1 cellular context compared by ENCODE assay signal in the genomic region with DNA sequence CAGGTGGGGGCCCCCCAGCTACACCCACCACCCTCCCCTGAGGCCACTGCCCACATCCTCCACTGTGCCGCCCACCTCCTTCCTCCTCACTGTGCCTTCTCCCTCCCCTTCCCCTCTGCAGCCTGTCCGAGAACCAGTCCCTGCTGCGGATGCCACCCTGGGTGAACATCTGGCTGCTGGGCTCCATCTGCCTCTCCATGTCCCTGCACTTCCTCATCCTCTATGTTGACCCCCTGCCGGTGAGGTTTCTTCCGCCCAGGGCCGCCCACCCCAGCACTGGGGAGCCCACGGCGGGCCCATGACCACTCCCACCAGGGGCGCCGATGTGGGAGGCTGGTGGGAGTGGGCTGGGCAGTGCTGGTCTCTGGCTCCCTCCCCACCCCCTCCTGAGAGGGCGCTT.
TF ChIP-seq lines count a peak whose summit lies in the region.

No MANE protein-coding gene starts in this region.

TF ChIP-seq in A549, 52 proteins besides CTCF, POLR2A, EP300 and RAD21 (continued from another document):
- TF ChIP-seq PBX3 (IDR thresholded peaks at IDR 0.05) (no peak), CBX8 (IDR thresholded peaks at IDR 0.05) (no peak), GATA3 (IDR thresholded peaks at IDR 0.05; ENCODE audit: borderline replicate concordance) (no peak), CHD2 (IDR thresholded peaks at IDR 0.05; ENCODE audit: low read length, partially characterized antibody) (no peak), FOXS1 (CRISPR knock-in tag; IDR thresholded peaks at IDR 0.05) (no peak), FOSB (CRISPR knock-in tag; IDR thresholded peaks at IDR 0.05) (no peak), HDAC2 (IDR thresholded peaks at IDR 0.05) (no peak), RNF2 (IDR thresholded peaks at IDR 0.05; ENCODE audit: borderline replicate concordance, low read depth) (no peak), HEYL (CRISPR knock-in tag; IDR thresholded peaks at IDR 0.05) (no peak), CBX2 (IDR thresholded peaks at IDR 0.05; ENCODE audit: borderline replicate concordance, low read depth) (no peak), JUN (IDR thresholded peaks at IDR 0.05) (no peak), MAX (IDR thresholded peaks at IDR 0.05) (no peak)
- TF ChIP-seq, protein P1, sequence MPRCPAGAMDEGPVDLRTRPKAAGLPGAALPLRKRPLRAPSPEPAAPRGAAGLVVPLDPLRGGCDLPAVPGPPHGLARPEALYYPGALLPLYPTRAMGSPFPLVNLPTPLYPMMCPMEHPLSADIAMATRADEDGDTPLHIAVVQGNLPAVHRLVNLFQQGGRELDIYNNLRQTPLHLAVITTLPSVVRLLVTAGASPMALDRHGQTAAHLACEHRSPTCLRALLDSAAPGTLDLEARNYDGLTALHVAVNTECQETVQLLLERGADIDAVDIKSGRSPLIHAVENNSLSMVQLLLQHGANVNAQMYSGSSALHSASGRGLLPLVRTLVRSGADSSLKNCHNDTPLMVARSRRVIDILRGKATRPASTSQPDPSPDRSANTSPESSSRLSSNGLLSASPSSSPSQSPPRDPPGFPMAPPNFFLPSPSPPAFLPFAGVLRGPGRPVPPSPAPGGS (IDR thresholded peaks at IDR 0.05), result no peak
- TF ChIP-seq, protein P2, sequence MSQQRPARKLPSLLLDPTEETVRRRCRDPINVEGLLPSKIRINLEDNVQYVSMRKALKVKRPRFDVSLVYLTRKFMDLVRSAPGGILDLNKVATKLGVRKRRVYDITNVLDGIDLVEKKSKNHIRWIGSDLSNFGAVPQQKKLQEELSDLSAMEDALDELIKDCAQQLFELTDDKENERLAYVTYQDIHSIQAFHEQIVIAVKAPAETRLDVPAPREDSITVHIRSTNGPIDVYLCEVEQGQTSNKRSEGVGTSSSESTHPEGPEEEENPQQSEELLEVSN (IDR thresholded peaks at IDR 0.05; ENCODE audit: borderline replicate concordance, low read depth), result no peak
